14 cellular contexts compared by ENCODE assay signal in genomic region chr12:130456375-130457199, GRCh38.
A peak's percentile ranks its signal among the peaks of the same experiment; 100 is the strongest.
DNase-seq lines count a peak whose midpoint lies in the region; ATAC-seq and TF ChIP-seq lines count a peak whose summit lies in the region.
"Had no signal": no experiment of that assay in that cellular context is flagged by ENCODE, and none has a peak within 500 bp of the region (broad histone marks: within the 10 kb centered on the region; RNA-seq: fewer than 3 reads in every experiment).

No MANE protein-coding gene starts in this region.

- POLR2A ChIA-PET in Panc1 (lab: Charles Lee), result no interaction called here

- intact Hi-C loops in Panc1 (cut with micrococcal nuclease; ENCODE audit: unreplicated experiment) (no loop called here), psoas muscle (cut with DNase I) (no loop called here)

- H3K27me3 ChIP-seq in Panc1 (ENCODE audit: control insufficient read depth, insufficient read depth, low read length) (peaks cover 6% of the 10 kb centered on the region; the same call in 1 of the 2 replicates), psoas muscle (ENCODE audit: insufficient read depth in 3 of 3, low read length in 2 of 3) (peaks cover 0 to 27% (median 5%) of the 10 kb centered on the region in 3 donors)
- H3K27me3 ChIP-seq: sigmoid colon had no signal

- ATAC-seq in Panc1 (peak; percentile 57; the same call in 1 of the 2 replicates), psoas muscle (no peak), HG03378 (IDR thresholded peaks at IDR 0.05; ENCODE audit: unreplicated experiment) (no peak)
- ATAC-seq: activated CD8-positive, alpha-beta T cell treated with anti-CD3 and anti-CD28 coated beads, Interleukin-2, amount 10 ng/mL, durations not matched to agents 7 days and 5 days; K562; stimulated activated naive CD8-positive, alpha-beta T cell treated with anti-CD3 and anti-CD28 coated beads, Interleukin-15, Interleukin-2, amounts not matched to agents 100 U/mL and 50 U/mL, for 24 hours had no signal

- in situ Hi-C loops in Panc1 (cut with HindIII; ENCODE audit: low pct_unique_long_range_greater_than_20kb, low sequenced_read_pairs), result no loop called here

- H3K4me3 ChIP-seq in Panc1 (ENCODE audit: low read depth in 2 of 2, low read length in 2 of 2) (no peak overlapping the region), psoas muscle (no peak overlapping the region)
- H3K4me3 ChIP-seq: K562, sigmoid colon had no signal

- 48 to 58% (median 54%) methylated on average over 28 of the region's 28 CpGs for WGBS in psoas muscle, 3 donors

- TF ChIP-seq CTCF in Panc1 (IDR thresholded peaks at IDR 0.05) (no peak), psoas muscle (IDR thresholded peaks at IDR 0.05) (no peak)

- H3K27ac ChIP-seq in Panc1 (ENCODE audit: low read length) (no peak overlapping the region), psoas muscle (no peak overlapping the region)
- H3K27ac ChIP-seq: sigmoid colon had no signal

- CTCF ChIA-PET in Panc1 (lab: Charles Lee), result interaction anchor here (0.7 kb wide), 1 partner anchor 258 kb away, joined by 3 read pairs; no protein-coding TSS in a partner anchor

- no peaks in the 10 kb centered on the region for H3K36me3 ChIP-seq in Panc1 (ENCODE audit: control insufficient read depth, insufficient read depth, low read length)
- no peaks in the 10 kb centered on the region for H3K36me3 ChIP-seq in psoas muscle (ENCODE audit: insufficient read depth in 1 of 2, low read depth in 1 of 2)
- H3K36me3 ChIP-seq: sigmoid colon had no signal

- DNase-seq in COR-L47 (lab: John Stamatoyannopoulos, UW), result peak; percentile 86
- DNase-seq in NCI-H1105 treated with DMSO at 0.1 percent for 48 hours (lab: John Stamatoyannopoulos, UW), result peak; percentile 85
- DNase-seq in Panc1 (ENCODE audit: low read depth, low spot score), result no peak
- peak; percentile 9 for DNase-seq in kidney tubule cell (ENCODE audit: low spot score)
- DNase-seq in NCI-H2227 (lab: John Stamatoyannopoulos, UW; ENCODE audit: unreplicated experiment), result no peak
- no peak for DNase-seq in psoas muscle
- DNase-seq in MV-4-11 (lab: John Stamatoyannopoulos, UW), result no peak
- DNase-seq: activated CD8-positive, alpha-beta T cell treated with anti-CD3 and anti-CD28 coated beads, Interleukin-2, amount 10 ng/mL, durations not matched to agents 7 days and 5 days; activated naive CD4-positive, alpha-beta T cell; NCI-H526; sigmoid colon; stimulated activated naive CD8-positive, alpha-beta T cell treated with anti-CD3 and anti-CD28 coated beads, Interleukin-15, Interleukin-2, amounts not matched to agents 100 U/mL and 50 U/mL, for 24 hours had no signal

- BruUV-seq in Panc1 (replicated peaks; lab: Mats Ljungman, UMichigan), result no TSS peak

- H3K9me3 ChIP-seq in Panc1 (ENCODE audit: control insufficient read depth, insufficient read depth, low read depth, low read length), result no peaks in the 10 kb centered on the region
- H3K9me3 ChIP-seq in psoas muscle, result no peaks in the 10 kb centered on the region
- H3K9me3 ChIP-seq: sigmoid colon had no signal

- H3K4me1 ChIP-seq in Panc1 (ENCODE audit: control insufficient read depth, insufficient read depth, low read length), result no peaks in the 10 kb centered on the region
- no peaks in the 10 kb centered on the region for H3K4me1 ChIP-seq in psoas muscle
- H3K4me1 ChIP-seq: sigmoid colon had no signal

Comparison
In these comparisons a context has a peak if more than half of its experiments do, and no peak if none do; other contexts are left out.
1. DNase-seq: peak in COR-L47 (single experiment), NCI-H1105 treated with DMSO at 0.1 percent for 48 hours (single experiment) and kidney tubule cell (single experiment); none in Panc1 (single experiment), NCI-H2227 (single experiment), psoas muscle (0 of 2) and MV-4-11 (single experiment).